1 cellular context compared by ENCODE assay signal in the genomic region with DNA sequence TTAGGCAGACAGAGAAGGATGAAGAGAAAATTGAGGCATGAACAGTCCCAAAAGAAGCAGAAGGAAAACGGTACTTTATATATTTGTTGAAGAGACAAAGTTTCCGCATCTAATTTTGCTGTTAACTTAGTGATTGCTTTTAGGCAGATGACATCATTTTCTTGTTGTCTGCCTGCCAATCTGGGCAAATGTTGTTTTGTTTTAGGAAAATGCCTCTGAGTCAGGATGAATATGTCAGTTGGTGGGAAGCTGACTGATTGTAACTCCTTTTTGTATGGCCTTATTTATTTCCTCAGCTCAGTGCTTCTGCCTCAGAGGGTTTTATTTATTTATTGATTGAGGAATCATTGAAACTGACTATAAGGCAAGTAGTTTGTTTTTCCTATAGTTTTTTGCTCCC.
A peak's percentile ranks its signal among the peaks of the same experiment; 100 is the strongest.
TF ChIP-seq lines count a peak whose summit lies in the region.

No MANE protein-coding gene starts in this region.

TF ChIP-seq in IMR-90, 13 proteins besides CTCF, POLR2A, EP300 and RAD21:
- TF ChIP-seq RFX5 (IDR thresholded peaks at IDR 0.05; ENCODE audit: low read depth, low read length): no peak
- TF ChIP-seq SMC3 (IDR thresholded peaks at IDR 0.05; ENCODE audit: low read depth, low read length): no peak
- peak; percentile 23; the same call in 1 of the 2 replicates for TF ChIP-seq CEBPB (IDR thresholded peaks at IDR 0.05; ENCODE audit: low read depth, low read length)
- TF ChIP-seq FOS (IDR thresholded peaks at IDR 0.05; ENCODE audit: low read depth, low read length): peak; percentile 31; the same call in 1 of the 2 replicates
- TF ChIP-seq RCOR1 (IDR thresholded peaks at IDR 0.05; ENCODE audit: insufficient replicate concordance, low read length): no peak
- no peak for TF ChIP-seq ELK1 (IDR thresholded peaks at IDR 0.05; ENCODE audit: borderline replicate concordance, low read depth, low read length)
